ENCODE assay signal across 7 cellular contexts in the genomic region with DNA sequence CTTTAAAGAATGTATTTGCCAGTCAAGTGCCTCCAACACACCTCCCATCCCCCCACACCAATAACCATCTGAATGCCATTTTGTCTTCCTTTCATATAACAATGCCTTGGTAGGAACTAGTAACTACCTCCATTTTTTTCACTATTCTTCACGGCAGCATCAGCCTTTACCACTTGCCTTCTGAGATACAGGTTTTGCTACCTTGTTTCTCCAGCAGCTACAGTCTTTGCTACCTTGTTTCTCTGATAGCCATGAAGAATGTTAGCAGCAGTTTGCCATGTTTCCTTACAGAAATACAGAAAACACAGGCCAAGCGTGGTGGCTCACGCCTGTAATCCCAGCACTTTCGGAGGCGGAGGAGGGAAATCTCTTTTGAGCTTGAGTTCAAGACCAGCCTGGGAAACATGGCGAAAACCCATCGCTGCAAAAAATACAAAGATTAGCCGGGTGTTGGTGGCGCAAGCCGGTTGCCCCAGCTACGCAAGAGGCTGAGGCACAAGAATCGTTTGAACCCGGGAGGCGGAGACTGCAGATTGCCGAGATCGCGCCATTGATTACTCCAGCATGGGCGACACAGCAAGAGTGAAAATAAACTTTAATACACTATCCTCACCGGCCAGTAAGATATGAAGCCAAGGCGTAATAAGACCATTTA.
A peak's percentile ranks its signal among the peaks of the same experiment; 100 is the strongest.
DNase-seq lines count a peak whose midpoint lies in the region; ATAC-seq, FAIRE-seq and TF ChIP-seq lines count a peak whose summit lies in the region.

No MANE protein-coding gene starts in this region.

- peak; percentile 25 for ATAC-seq in GM18868 (IDR thresholded peaks at IDR 0.05; ENCODE audit: unreplicated experiment)
- peak; percentile 9 for ATAC-seq in HG02943 (IDR thresholded peaks at IDR 0.05; ENCODE audit: low read depth, unreplicated experiment)
- ATAC-seq in K562: peak; percentile 72
- ATAC-seq in HG03097 (IDR thresholded peaks at IDR 0.05; ENCODE audit: low FRiP score, unreplicated experiment): no peak

- no peak for TF ChIP-seq POLR2A in K562 (conservative IDR thresholded peaks at IDR 0.05)

- H3K36me3 ChIP-seq in PC-9 (ENCODE audit: low read depth): no peaks in the 10 kb centered on the region
- peaks cover 37% of the 10 kb centered on the region for H3K36me3 ChIP-seq in K562 (ENCODE audit: control insufficient read depth, insufficient read depth, low read length)
- H3K36me3 ChIP-seq in liver (ENCODE audit: control insufficient read depth in 4 of 4, insufficient read depth in 3 of 4, low read depth in 1 of 4, low read length in 3 of 4): no peaks in the 10 kb centered on the region

- CTCF ChIA-PET in PC-9 (lab: Charles Lee) (interaction anchor here (1.5 kb wide), 1 partner anchor 10 kb away, joined by 8 read pairs; a partner anchor contains a TSS), K562 (lab: Yijun Ruan, JAX; ENCODE audit: low intra/inter-chr PET ratio) (interaction anchor here (0.8 to 1.3 kb wide), 3 partner anchors 13 to 408 kb away, joined by 3 read pairs; no protein-coding TSS in a partner anchor)

- H3K4me2 ChIP-seq in PC-9 (peak overlapping the region; percentile 79), K562 (ENCODE audit: insufficient read depth, low read length) (peak overlapping the region; percentile 96)

- H3K9me3 ChIP-seq in PC-9 (ENCODE audit: insufficient read depth, low read depth): no peaks in the 10 kb centered on the region
- H3K9me3 ChIP-seq in K562 (replicated peaks; ENCODE audit: control insufficient read depth, insufficient read depth, low read depth, low read length): no peaks in the 10 kb centered on the region
- H3K9me3 ChIP-seq in liver (ENCODE audit: control insufficient read depth in 4 of 4, low read length in 3 of 4): no peaks in the 10 kb centered on the region

- DNase-seq in PC-9 (peak in 1 of 2 experiments; percentile 30), K562 (ENCODE audit: extremely low read depth in 1 of 4, low spot score in 3 of 4) (peak; percentile 49 to 91 (median 53)), superior temporal gyrus (ENCODE audit: extremely low spot score) (peak; percentile 11)

- WGBS in K562 (ENCODE audit: insufficient coverage, low coverage, missing lambda C conversion rate): under 1% methylated on average over 20 of the region's 20 CpGs
- WGBS in liver: 7% methylated on average over 20 of the region's 20 CpGs

- TF ChIP-seq RAD21 in K562 (CRISPR knock-in tag; conservative IDR thresholded peaks at IDR 0.05 in 1 of 2, IDR thresholded peaks at IDR 0.05 in 1 of 2) (no peak), liver (IDR thresholded peaks at IDR 0.05) (no peak)

- intact Hi-C loops in PC-9 (cut with micrococcal nuclease; ENCODE audit: unreplicated experiment) (loop anchor here (2.0 to 5.0 kb wide), 3 partner anchors 97 to 959 kb away; a partner anchor contains a TSS), K562 (cut with micrococcal nuclease) (no loop called here)

- H3K27me3 ChIP-seq in PC-9 (ENCODE audit: insufficient read depth, low read depth) (no peaks in the 10 kb centered on the region), K562 (ENCODE audit: control insufficient read depth in 2 of 2, insufficient read depth in 2 of 2, low read length in 2 of 2) (no peaks in the 10 kb centered on the region), liver (ENCODE audit: control insufficient read depth in 4 of 4, insufficient read depth in 4 of 4, low read length in 3 of 4) (no peaks in the 10 kb centered on the region)

- POLR2A ChIA-PET in PC-9 (lab: Charles Lee; ENCODE audit: unreplicated experiment): interaction anchor here (0.6 to 2.8 kb wide), 9 partner anchors 9 to 1038 kb away, joined by 3 to 49 read pairs (median 7); a partner anchor contains a TSS
- POLR2A ChIA-PET in K562 (lab: Yijun Ruan, JAX): interaction anchor here (0.6 to 18.6 kb wide), 47 partner anchors 10 to 1705 kb away, joined by 3 to 323 read pairs (median 6); partner anchors contain the start of genes ABT1, BTN2A2 and HMGN4

- in situ Hi-C loops in K562 (cut with MboI): loop anchor here (25.0 kb wide), 1 partner anchor 374 kb away; no protein-coding TSS in a partner anchor

- H3F3A ChIP-seq in PC-9 (ENCODE audit: insufficient read depth, low read depth): peaks cover 31% of the 10 kb centered on the region; the same call in 1 of the 2 replicates

- no peaks in the 10 kb centered on the region for H3K9me2 ChIP-seq in PC-9 (ENCODE audit: insufficient read depth)

- peak overlapping the region; percentile 82 for H3K4me3 ChIP-seq in PC-9
- H3K4me3 ChIP-seq in K562: peak overlapping the region; percentile 53
- peak overlapping the region; percentile 70 to 79 (median 78) for H3K4me3 ChIP-seq in liver (ENCODE audit: low read depth in 1 of 3, low read length in 3 of 3)

- peak; percentile 76 for TF ChIP-seq EP300 in K562 (IDR thresholded peaks at IDR 0.05; ENCODE audit: low read length)

- H3K79me2 ChIP-seq in PC-9 (ENCODE audit: low read depth): no peaks in the 10 kb centered on the region
- peaks cover 69% of the 10 kb centered on the region for H3K79me2 ChIP-seq in K562 (ENCODE audit: control insufficient read depth, insufficient read depth, low read length)

- H2AFZ ChIP-seq in PC-9 (peak overlapping the region; percentile 71; the same call in 1 of the 2 replicates), K562 (ENCODE audit: low read depth, low read length) (peak overlapping the region; percentile 72)

- no TSS peak for BruUV-seq in PC-9 (replicated peaks; lab: Mats Ljungman, UMichigan)
- no TSS peak for BruUV-seq in K562 (replicated peaks; lab: Mats Ljungman, UMichigan)

- no peaks in the 10 kb centered on the region for H3K9me1 ChIP-seq in K562 (ENCODE audit: control insufficient read depth, insufficient read depth, low read length)

- H3K27ac ChIP-seq in PC-9 (peak overlapping the region; percentile 79), K562 (ENCODE audit: extremely low read depth, low read depth, low read length) (peak overlapping the region; percentile 99), liver (ENCODE audit: low read depth in 1 of 2, low read length in 2 of 2) (peak overlapping the region; percentile 84 to 86)

- H3K4me1 ChIP-seq in PC-9 (replicated peaks; ENCODE audit: insufficient read depth) (peaks cover 12% of the 10 kb centered on the region; the same call in 1 of the 2 replicates), K562 (replicated peaks in 1 of 2; ENCODE audit: control insufficient read depth in 2 of 2, insufficient read depth in 2 of 2, low read length in 2 of 2) (peaks cover 5 to 28% of the 10 kb centered on the region in 2 experiments), liver (ENCODE audit: control insufficient read depth in 4 of 4, insufficient read depth in 4 of 4, low read length in 3 of 4) (peaks cover 0 to 25% (median 13%) of the 10 kb centered on the region in 4 donors)

- no peak for FAIRE-seq in K562 (lab: Jason Lieb, UNC)

- H4K20me1 ChIP-seq in PC-9 (ENCODE audit: insufficient read depth): no peaks in the 10 kb centered on the region
- no peaks in the 10 kb centered on the region for H4K20me1 ChIP-seq in K562 (replicated peaks; ENCODE audit: control insufficient read depth, insufficient read depth, low read length)

- peak overlapping the region; percentile 89 to 97 for H3K9ac ChIP-seq in K562 (ENCODE audit: insufficient read depth in 1 of 2, low read depth in 2 of 2, low read length in 2 of 2)
- peak overlapping the region; percentile 53 to 84 for H3K9ac ChIP-seq in liver (ENCODE audit: low read depth in 1 of 2, low read length in 2 of 2)

- TF ChIP-seq CTCF in PC-9 (conservative IDR thresholded peaks at IDR 0.05) (no peak), K562 (IDR thresholded peaks at IDR 0.05 in 2 of 3, conservative IDR thresholded peaks at IDR 0.05 in 1 of 3; ENCODE audit: insufficient read depth in 2 of 3, low read depth in 1 of 3, low read length in 3 of 3) (no peak), liver (IDR thresholded peaks at IDR 0.05; ENCODE audit: low read depth, low read length, missing input control) (no peak)

TF ChIP-seq in K562, 482 proteins besides CTCF, POLR2A, EP300 and RAD21 (continues in another document):
- TF ChIP-seq, protein P1, sequence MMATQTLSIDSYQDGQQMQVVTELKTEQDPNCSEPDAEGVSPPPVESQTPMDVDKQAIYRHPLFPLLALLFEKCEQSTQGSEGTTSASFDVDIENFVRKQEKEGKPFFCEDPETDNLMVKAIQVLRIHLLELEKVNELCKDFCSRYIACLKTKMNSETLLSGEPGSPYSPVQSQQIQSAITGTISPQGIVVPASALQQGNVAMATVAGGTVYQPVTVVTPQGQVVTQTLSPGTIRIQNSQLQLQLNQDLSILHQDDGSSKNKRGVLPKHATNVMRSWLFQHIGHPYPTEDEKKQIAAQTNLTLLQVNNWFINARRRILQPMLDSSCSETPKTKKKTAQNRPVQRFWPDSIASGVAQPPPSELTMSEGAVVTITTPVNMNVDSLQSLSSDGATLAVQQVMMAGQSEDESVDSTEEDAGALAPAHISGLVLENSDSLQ (IDR thresholded peaks at IDR 0.05): no peak
- TF ChIP-seq TEAD4 (IDR thresholded peaks at IDR 0.05; ENCODE audit: low read length) (peak; percentile 31), TEAD4 (CRISPR knock-in tag; IDR thresholded peaks at IDR 0.05; ENCODE audit: borderline replicate concordance) (no peak), KLF13 (tag; IDR thresholded peaks at IDR 0.05; ENCODE audit: borderline replicate concordance, low read depth) (no peak), CHD2 (IDR thresholded peaks at IDR 0.05; ENCODE audit: low read depth, low read length) (peak; percentile 51; the same call in 1 of the 2 replicates)

TF ChIP-seq in liver, 16 proteins besides CTCF, POLR2A, EP300 and RAD21:
- no peak for TF ChIP-seq FOXA2 (IDR thresholded peaks at IDR 0.05)
- no peak for TF ChIP-seq TAF1 (conservative IDR thresholded peaks at IDR 0.05)
- no peak for TF ChIP-seq GABPA (IDR thresholded peaks at IDR 0.05 in 1 of 2, conservative IDR thresholded peaks at IDR 0.05 in 1 of 2)
- no peak for TF ChIP-seq MAX (IDR thresholded peaks at IDR 0.05)
- TF ChIP-seq HNF4A (conservative IDR thresholded peaks at IDR 0.05): no peak
- TF ChIP-seq JUND (IDR thresholded peaks at IDR 0.05): no peak
